ENCODE assay signal across 9 cellular contexts in the genomic region with DNA sequence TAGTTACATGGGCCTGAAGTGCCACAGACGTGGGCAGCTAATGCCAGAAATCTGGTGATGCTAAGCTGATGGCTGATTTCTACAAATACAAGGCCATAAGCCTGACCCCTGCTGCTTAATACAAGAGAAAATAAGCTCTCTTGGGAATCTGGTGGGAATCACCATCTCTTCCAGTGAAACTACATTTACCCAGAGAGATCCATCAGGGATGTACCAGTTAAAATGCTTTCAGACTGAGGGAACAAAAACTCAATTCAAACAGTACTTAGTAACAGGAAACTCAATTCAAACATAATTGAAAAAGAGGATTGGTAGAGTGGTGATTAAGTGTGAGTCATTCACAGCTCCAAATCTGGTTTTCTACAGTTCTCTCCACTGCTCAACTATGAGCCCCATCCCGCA. TPM values are rescaled to one million over a fixed set of nuclear protein-coding genes. Genes with fewer than 3 reads are reported as not detected.
DNase-seq lines count a peak whose midpoint lies in the region; ATAC-seq, FAIRE-seq and TF ChIP-seq lines count a peak whose summit lies in the region.
"Had no signal": no experiment of that assay in that cellular context is flagged by ENCODE, and none has a peak within 500 bp of the region (broad histone marks: within the 10 kb centered on the region; RNA-seq: fewer than 3 reads in every experiment).

No MANE protein-coding gene starts in this region.

- H3K27me3 ChIP-seq in upper lobe of left lung: peaks cover 0 to 5% (median 0%) of the 10 kb centered on the region in 4 donors

- no peaks in the 10 kb centered on the region for H3K9me3 Mint-ChIP-seq in activated naive CD4-positive, alpha-beta T cell treated with anti-CD3 and anti-CD28 coated beads for 36 hours
- no peaks in the 10 kb centered on the region for H3K9me3 Mint-ChIP-seq in activated T-cell treated with anti-CD3 and anti-CD28 coated beads, Interleukin-2, amount 50 U/mL, for 72 hours

- H3K27me3 Mint-ChIP-seq in activated naive CD4-positive, alpha-beta T cell treated with anti-CD3 and anti-CD28 coated beads for 36 hours (ENCODE audit: low read depth): peaks cover 37% of the 10 kb centered on the region
- H3K27me3 Mint-ChIP-seq in activated T-cell treated with anti-CD3 and anti-CD28 coated beads, Interleukin-2, amount 50 U/mL, for 72 hours (ENCODE audit: low read depth): peaks cover 36% of the 10 kb centered on the region

- no peaks in the 10 kb centered on the region for H3K36me3 Mint-ChIP-seq in activated naive CD4-positive, alpha-beta T cell treated with anti-CD3 and anti-CD28 coated beads for 36 hours (ENCODE audit: low read depth)
- peaks cover 2 to 4% of the 10 kb centered on the region in 2 donors for H3K36me3 Mint-ChIP-seq in activated T-cell treated with anti-CD3 and anti-CD28 coated beads, Interleukin-2, amount 50 U/mL, for 72 hours (ENCODE audit: insufficient read depth in 2 of 2)

- peak overlapping the region; percentile 57 for H3K27ac Mint-ChIP-seq in activated naive CD4-positive, alpha-beta T cell treated with anti-CD3 and anti-CD28 coated beads for 36 hours
- peak overlapping the region; percentile 95 for H3K27ac Mint-ChIP-seq in activated T-cell treated with anti-CD3 and anti-CD28 coated beads, Interleukin-2, amount 50 U/mL, for 72 hours

- intact Hi-C loops in activated naive CD4-positive, alpha-beta T cell treated with anti-CD3 and anti-CD28 coated beads for 36 hours (cut with micrococcal nuclease): loop anchor here (1.0 to 5.0 kb wide), 6 partner anchors 31 to 415 kb away; a partner anchor contains a TSS

- no peak overlapping the region for H3K4me3 Mint-ChIP-seq in activated naive CD4-positive, alpha-beta T cell treated with anti-CD3 and anti-CD28 coated beads for 36 hours
- H3K4me3 Mint-ChIP-seq in activated T-cell treated with anti-CD3 and anti-CD28 coated beads, Interleukin-2, amount 50 U/mL, for 72 hours: peak overlapping the region; percentile 83 to 88

- H3K4me3 ChIP-seq in upper lobe of left lung: no peak overlapping the region

- 49 to 58% methylated on average over 2 of the region's 2 CpGs for WGBS in upper lobe of left lung, 2 donors

- in situ Hi-C loops in GM13976 (cut with MboI; ENCODE audit: low sequenced_read_pairs, unreplicated experiment): loop anchor here (25.0 kb wide), 1 partner anchor 310 kb away; a partner anchor contains a TSS

- peak overlapping the region; percentile 90 to 98 (median 97) for H3K27ac ChIP-seq in upper lobe of left lung
- H3K27ac ChIP-seq: KMS-11 had no signal

- FAIRE-seq in GM19239 (lab: Jason Lieb, UNC): no peak

- TF ChIP-seq POLR2A in upper lobe of left lung (IDR thresholded peaks at IDR 0.05): no peak

- DNase-seq in activated naive CD4-positive, alpha-beta T cell treated with anti-CD3 and anti-CD28 coated beads for 36 hours: no peak
- no peak for DNase-seq in activated naive CD4-positive, alpha-beta T cell treated with anti-CD3 and anti-CD28 coated beads, Interleukin-2, amount 50 U/mL, for 16 hours
- DNase-seq in activated T-cell treated with anti-CD3 and anti-CD28 coated beads, Interleukin-2, amount 50 U/mL, for 72 hours: peak; percentile 11 to 21
- DNase-seq in iris pigment epithelial cell (ENCODE audit: low read depth): peak; percentile 55
- DNase-seq in upper lobe of left lung: no peak
- no peak for DNase-seq in GM13976 (ENCODE audit: low spot score)
- no peak for DNase-seq in DMS 273 (lab: John Stamatoyannopoulos, UW; ENCODE audit: unreplicated experiment)
- DNase-seq in GM19239 (ENCODE audit: insufficient read length, low spot score): no peak

- no peaks in the 10 kb centered on the region for H3K36me3 ChIP-seq in upper lobe of left lung

- no peak for TF ChIP-seq CTCF in upper lobe of left lung (IDR thresholded peaks at IDR 0.05)
- TF ChIP-seq CTCF in GM13976 (IDR thresholded peaks at IDR 0.05; ENCODE audit: borderline replicate concordance, control extremely low read depth, extremely low read depth, insufficient read depth, missing control alignments): no peak

- CTCF ChIA-PET in activated naive CD4-positive, alpha-beta T cell treated with anti-CD3 and anti-CD28 coated beads for 36 hours (lab: Charles Lee): interaction anchor here (0.9 to 4.2 kb wide), 5 partner anchors 16 to 57 kb away, joined by 4 to 11 read pairs (median 5); no protein-coding TSS in a partner anchor

- ATAC-seq in activated T-cell treated with anti-CD3 and anti-CD28 coated beads, Interleukin-2, amount 50 U/mL, for 72 hours (replicated peaks in 1 of 2): peak; percentile 54 to 62
- no peak for ATAC-seq in upper lobe of left lung (ENCODE audit: low FRiP score in 2 of 2)

- no peak for TF ChIP-seq EP300 in upper lobe of left lung (IDR thresholded peaks at IDR 0.05)

- H3K4me1 ChIP-seq in upper lobe of left lung: peaks cover 28 to 51% (median 37%) of the 10 kb centered on the region in 4 donors

- H3K4me1 Mint-ChIP-seq in activated naive CD4-positive, alpha-beta T cell treated with anti-CD3 and anti-CD28 coated beads for 36 hours (ENCODE audit: low read depth): peaks cover 26% of the 10 kb centered on the region
- H3K4me1 Mint-ChIP-seq in activated T-cell treated with anti-CD3 and anti-CD28 coated beads, Interleukin-2, amount 50 U/mL, for 72 hours (ENCODE audit: low read depth): peaks cover 40% of the 10 kb centered on the region

- H3K9me3 ChIP-seq in upper lobe of left lung: no peaks in the 10 kb centered on the region

RNA-seq across cellular contexts. Expression of a gene that starts 1.7 kb away (rescaled TPM):
- total RNA-seq in activated naive CD4-positive, alpha-beta T cell treated with anti-CD3 and anti-CD28 coated beads for 36 hours: 1 to 10 TPM; 1.1 to 1.5 TPM
- 10 to 100 TPM; 12.0 to 15.1 TPM for total RNA-seq in activated T-cell treated with anti-CD3 and anti-CD28 coated beads, Interleukin-2, amount 50 U/mL, for 72 hours
- 100 to 1,000 TPM in 2 of 6 donors, 10 to 100 TPM in 4; 45.1 to 173 (median 65.8) TPM for total RNA-seq in upper lobe of left lung

Comparison
In these comparisons a context has a peak if more than half of its experiments do, and no peak if none do; other contexts are left out.
1. DNase-seq: peak in activated T-cell treated with anti-CD3 and anti-CD28 coated beads, Interleukin-2, amount 50 U/mL, for 72 hours (2 of 2) and iris pigment epithelial cell (single experiment); none in activated naive CD4-positive, alpha-beta T cell treated with anti-CD3 and anti-CD28 coated beads for 36 hours (single experiment), activated naive CD4-positive, alpha-beta T cell treated with anti-CD3 and anti-CD28 coated beads, Interleukin-2, amount 50 U/mL, for 16 hours (single experiment), upper lobe of left lung (0 of 2), GM13976 (single experiment), DMS 273 (single experiment) and GM19239 (single experiment).
2. ATAC-seq: peak in activated T-cell treated with anti-CD3 and anti-CD28 coated beads, Interleukin-2, amount 50 U/mL, for 72 hours (2 of 2); none in upper lobe of left lung (0 of 2).
3. RNA of a gene that starts 1.7 kb away (total RNA-seq): 45.1 to 173 TPM in upper lobe of left lung and 12.0 to 15.1 TPM in activated T-cell treated with anti-CD3 and anti-CD28 coated beads, Interleukin-2, amount 50 U/mL, for 72 hours; 1.1 to 1.5 TPM in activated naive CD4-positive, alpha-beta T cell treated with anti-CD3 and anti-CD28 coated beads for 36 hours; every median in the first group is over 4 times any median in the second.